Comparison of ENCODE assay signal across 1 cellular context in the genomic region with DNA sequence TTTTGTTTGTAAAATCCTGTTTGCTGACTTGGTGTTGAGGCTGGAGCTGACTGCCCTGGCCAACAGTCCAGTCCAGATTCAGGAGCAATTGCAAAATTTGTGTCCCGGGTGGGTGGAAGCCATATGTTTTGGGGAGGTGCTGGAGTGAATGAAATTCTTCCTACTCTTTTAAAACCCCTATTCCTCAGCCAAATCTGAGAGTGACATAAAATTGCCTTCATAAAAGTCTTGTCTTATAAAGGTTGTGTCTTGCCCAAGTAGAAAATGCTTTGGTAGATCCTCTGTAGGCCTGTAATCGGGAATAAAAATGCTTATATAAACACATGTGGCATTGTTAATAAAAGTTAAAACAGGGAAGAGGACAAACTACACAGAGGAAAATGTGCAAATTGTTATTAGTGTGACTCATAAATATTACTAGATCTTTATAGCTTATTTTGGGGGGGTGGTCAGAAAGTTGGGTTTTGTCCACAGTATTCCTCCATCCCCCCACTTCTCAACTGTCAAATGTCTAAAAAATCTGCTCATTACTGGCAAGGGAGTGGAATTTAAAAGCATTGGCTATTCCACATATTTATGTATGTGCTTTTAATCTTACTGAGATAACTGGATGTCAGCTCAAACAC.
TF ChIP-seq lines count a peak whose summit lies in the region.

No MANE protein-coding gene starts in this region.

TF ChIP-seq in IMR-90, 13 proteins besides CTCF, POLR2A, EP300 and RAD21 (continued from another document):
- TF ChIP-seq USF2 (IDR thresholded peaks at IDR 0.05; ENCODE audit: low read depth, low read length) (no peak), SMC3 (IDR thresholded peaks at IDR 0.05; ENCODE audit: low read depth, low read length) (no peak), NFE2L2 (IDR thresholded peaks at IDR 0.05; ENCODE audit: low read depth, low read length) (no peak), RCOR1 (IDR thresholded peaks at IDR 0.05; ENCODE audit: insufficient replicate concordance, low read length) (no peak), FOS (IDR thresholded peaks at IDR 0.05; ENCODE audit: low read depth, low read length) (no peak), MAFK (IDR thresholded peaks at IDR 0.05; ENCODE audit: low read depth, low read length) (no peak), CHD1 (IDR thresholded peaks at IDR 0.05; ENCODE audit: low read depth, low read length) (no peak), MXI1 (IDR thresholded peaks at IDR 0.05; ENCODE audit: borderline replicate concordance, low read depth, low read length) (no peak), CEBPB (IDR thresholded peaks at IDR 0.05; ENCODE audit: low read depth, low read length) (no peak), RFX5 (IDR thresholded peaks at IDR 0.05; ENCODE audit: low read depth, low read length) (no peak), MAZ (IDR thresholded peaks at IDR 0.05; ENCODE audit: borderline replicate concordance, low read depth, low read length) (no peak), ELK1 (IDR thresholded peaks at IDR 0.05; ENCODE audit: borderline replicate concordance, low read depth, low read length) (no peak)
